Comparison of ENCODE assay signal across 14 cellular contexts in genomic region chr11:58622344-58622743, GRCh38. TPM values are rescaled to one million over a fixed set of nuclear protein-coding genes. Genes with fewer than 3 reads are reported as not detected.
DNase-seq lines count a peak whose midpoint lies in the region; ATAC-seq and TF ChIP-seq lines count a peak whose summit lies in the region.
"Had no signal": no experiment of that assay in that cellular context is flagged by ENCODE, and none has a peak within 500 bp of the region (broad histone marks: within the 10 kb centered on the region; RNA-seq: fewer than 3 reads in every experiment).

CNTF (plus strand) TSS chr11:58622665; CDS start chr11:58622753, 88 bp downstream.

- H3K27me3 ChIP-seq in stomach: no peaks in the 10 kb centered on the region
- no peaks in the 10 kb centered on the region for H3K27me3 ChIP-seq in colonic mucosa

- TF ChIP-seq EP300 in stomach (IDR thresholded peaks at IDR 0.05): no peak

- H3K36me3 ChIP-seq in stomach (peaks cover 25 to 91% (median 82%) of the 10 kb centered on the region in 4 donors), colonic mucosa (peaks cover 13% of the 10 kb centered on the region)

- H3K4me1 ChIP-seq in stomach (peaks cover 0 to 4% (median 2%) of the 10 kb centered on the region in 4 donors), colonic mucosa (no peaks in the 10 kb centered on the region)

- H3K4me1 Mint-ChIP-seq in natural killer cell: peaks cover 8 to 11% of the 10 kb centered on the region in 2 donors
- H3K4me1 Mint-ChIP-seq in natural killer cell treated with Interleukin-12 subunit alpha and Interleukin-12 subunit beta and Interleukin-15 and Interleukin-18, amount 100 ng/mL, for 72 hours (ENCODE audit: low read depth in 2 of 2): peaks cover 6 to 8% of the 10 kb centered on the region in 2 donors
- H3K4me1 Mint-ChIP-seq in activated naive CD8-positive, alpha-beta T cell treated with anti-CD3 and anti-CD28 coated beads, Interleukin-2, amount 10 ng/mL, durations not matched to agents 7 days and 5 days: peaks cover 8% of the 10 kb centered on the region

- no peak for ATAC-seq in natural killer cell
- no peak for ATAC-seq in natural killer cell treated with Interleukin-12 subunit alpha and Interleukin-12 subunit beta and Interleukin-15 and Interleukin-18, amount 100 ng/mL, for 72 hours
- ATAC-seq in activated naive CD8-positive, alpha-beta T cell treated with anti-CD3 and anti-CD28 coated beads, Interleukin-2, amount 10 ng/mL, durations not matched to agents 7 days and 5 days (ENCODE audit: low read depth): no peak

- H3K27ac Mint-ChIP-seq in natural killer cell: peak within 1 kb of the TSS; percentile 37 to 39
- H3K27ac Mint-ChIP-seq in natural killer cell treated with Interleukin-12 subunit alpha and Interleukin-12 subunit beta and Interleukin-15 and Interleukin-18, amount 100 ng/mL, for 72 hours: no peak within 1 kb of the TSS
- H3K27ac Mint-ChIP-seq in activated naive CD8-positive, alpha-beta T cell treated with anti-CD3 and anti-CD28 coated beads, Interleukin-2, amount 10 ng/mL, durations not matched to agents 7 days and 5 days: peak within 1 kb of the TSS; percentile 26

- H3K4me3 ChIP-seq in stomach (no peak within 1 kb of the TSS), colonic mucosa (no peak within 1 kb of the TSS)
- H3K4me3 ChIP-seq: SK-N-MC had no signal

- TF ChIP-seq CTCF in natural killer cell (IDR thresholded peaks at IDR 0.05): no peak
- no peak for TF ChIP-seq CTCF in stomach (IDR thresholded peaks at IDR 0.05)
- TF ChIP-seq CTCF in colonic mucosa (IDR thresholded peaks at IDR 0.05): no peak

- no peaks in the 10 kb centered on the region for H3K27me3 Mint-ChIP-seq in natural killer cell (ENCODE audit: low read depth in 2 of 2)
- no peaks in the 10 kb centered on the region for H3K27me3 Mint-ChIP-seq in natural killer cell treated with Interleukin-12 subunit alpha and Interleukin-12 subunit beta and Interleukin-15 and Interleukin-18, amount 100 ng/mL, for 72 hours
- H3K27me3 Mint-ChIP-seq in activated naive CD8-positive, alpha-beta T cell treated with anti-CD3 and anti-CD28 coated beads, Interleukin-2, amount 10 ng/mL, durations not matched to agents 7 days and 5 days: no peaks in the 10 kb centered on the region

- no peak within 1 kb of the TSS for H3K9ac ChIP-seq in colonic mucosa (ENCODE audit: low read depth in 2 of 2, low read length in 2 of 2)

- H3K9me3 ChIP-seq in stomach (no peaks in the 10 kb centered on the region), colonic mucosa (no peaks in the 10 kb centered on the region)

- peaks cover 43% of the 10 kb centered on the region for H3K36me3 Mint-ChIP-seq in natural killer cell
- peaks cover 61% of the 10 kb centered on the region for H3K36me3 Mint-ChIP-seq in natural killer cell treated with Interleukin-12 subunit alpha and Interleukin-12 subunit beta and Interleukin-15 and Interleukin-18, amount 100 ng/mL, for 72 hours
- peaks cover 46% of the 10 kb centered on the region for H3K36me3 Mint-ChIP-seq in activated naive CD8-positive, alpha-beta T cell treated with anti-CD3 and anti-CD28 coated beads, Interleukin-2, amount 10 ng/mL, durations not matched to agents 7 days and 5 days

- POLR2A ChIA-PET in activated naive CD8-positive, alpha-beta T cell treated with anti-CD3 and anti-CD28 coated beads, Interleukin-2, amount 10 ng/mL, durations not matched to agents 7 days and 5 days (lab: Charles Lee): no interaction called here

- TF ChIP-seq POLR2A in stomach (IDR thresholded peaks at IDR 0.05): no peak

- H3K27ac ChIP-seq in stomach (no peak within 1 kb of the TSS), colonic mucosa (no peak within 1 kb of the TSS)
- H3K27ac ChIP-seq: SK-N-MC had no signal

- no peaks in the 10 kb centered on the region for H3K9me3 Mint-ChIP-seq in natural killer cell
- H3K9me3 Mint-ChIP-seq in natural killer cell treated with Interleukin-12 subunit alpha and Interleukin-12 subunit beta and Interleukin-15 and Interleukin-18, amount 100 ng/mL, for 72 hours: no peaks in the 10 kb centered on the region
- H3K9me3 Mint-ChIP-seq in activated naive CD8-positive, alpha-beta T cell treated with anti-CD3 and anti-CD28 coated beads, Interleukin-2, amount 10 ng/mL, durations not matched to agents 7 days and 5 days: no peaks in the 10 kb centered on the region

- intact Hi-C loops in natural killer cell (cut with micrococcal nuclease) (no loop called here), stomach (cut with DNase I; ENCODE audit: low total_unique reads) (no loop called here), colonic mucosa (cut with DNase I) (loop anchor here (10.0 kb wide), 1 partner anchor 48 kb away; the partner anchor contains the start of genes LPXN and ZFP91)

- 70 to 82% (median 81%) methylated on average over 2 of the region's 2 CpGs for WGBS in stomach, 5 donors

- DNase-seq in natural killer cell (no peak), iris pigment epithelial cell (ENCODE audit: low read depth) (peak; percentile 38), stomach (no peak), colonic mucosa (no peak)
- no peak for DNase-seq in natural killer cell treated with Interleukin-12 subunit alpha and Interleukin-12 subunit beta and Interleukin-15 and Interleukin-18, amount 100 ng/mL, for 72 hours (ENCODE audit: low spot score)
- no peak for DNase-seq in activated naive CD8-positive, alpha-beta T cell treated with anti-CD3 and anti-CD28 coated beads, Interleukin-2, amount 10 ng/mL, durations not matched to agents 7 days and 5 days
- no peak for DNase-seq in NK-92 treated with Interleukin-12 subunit alpha and Interleukin-12 subunit beta, amount 100 ng/mL, for 24 hours (lab: John Stamatoyannopoulos, UW)
- no peak for DNase-seq in effector CD4-positive, alpha-beta T cell
- DNase-seq: activated CD4-positive, alpha-beta T cell treated with anti-CD3 and anti-CD28 coated beads, Interleukin-2, amount 50 U/mL, for 1 hour; H7; Karpas-422; NCI-H510A treated with DMSO at 0.1 percent for 48 hours; nucleus accumbens had no signal

- no peak within 1 kb of the TSS for H3K4me3 Mint-ChIP-seq in natural killer cell
- H3K4me3 Mint-ChIP-seq in natural killer cell treated with Interleukin-12 subunit alpha and Interleukin-12 subunit beta and Interleukin-15 and Interleukin-18, amount 100 ng/mL, for 72 hours: no peak within 1 kb of the TSS
- H3K4me3 Mint-ChIP-seq in activated naive CD8-positive, alpha-beta T cell treated with anti-CD3 and anti-CD28 coated beads, Interleukin-2, amount 10 ng/mL, durations not matched to agents 7 days and 5 days: no peak within 1 kb of the TSS

RNA-seq across cellular contexts. Expression of gene CNTF, which starts in this region (rescaled TPM):
- 1 to 10 TPM; 3.6 to 5.5 (median 4.9) TPM for total RNA-seq in natural killer cell
- 1 to 10 TPM; 4.7 to 6.3 TPM for total RNA-seq in natural killer cell treated with Interleukin-12 subunit alpha and Interleukin-12 subunit beta and Interleukin-15 and Interleukin-18, amount 100 ng/mL, for 72 hours
- 1 to 10 TPM; 2.6 to 3.0 TPM for total RNA-seq in activated naive CD8-positive, alpha-beta T cell treated with anti-CD3 and anti-CD28 coated beads, Interleukin-2, amount 10 ng/mL, durations not matched to agents 7 days and 5 days
- 1 to 10 TPM in 1 of 5 donors, not detected in 4; 3.9 TPM for total RNA-seq in stomach
- under 1 TPM; 0.25 to 0.92 (median 0.28) TPM for polyA plus RNA-seq in stomach
- 1 to 10 TPM; 1.8 to 2.1 TPM for total RNA-seq in colonic mucosa

Comparison
In these comparisons a context has a peak if more than half of its experiments do, and no peak if none do; other contexts are left out.
1. H3K27ac Mint-ChIP-seq: peak in natural killer cell (2 of 2) and activated naive CD8-positive, alpha-beta T cell treated with anti-CD3 and anti-CD28 coated beads, Interleukin-2, amount 10 ng/mL, durations not matched to agents 7 days and 5 days (single experiment); none in natural killer cell treated with Interleukin-12 subunit alpha and Interleukin-12 subunit beta and Interleukin-15 and Interleukin-18, amount 100 ng/mL, for 72 hours (0 of 2).